24 cellular contexts compared by ENCODE assay signal in the genomic region with DNA sequence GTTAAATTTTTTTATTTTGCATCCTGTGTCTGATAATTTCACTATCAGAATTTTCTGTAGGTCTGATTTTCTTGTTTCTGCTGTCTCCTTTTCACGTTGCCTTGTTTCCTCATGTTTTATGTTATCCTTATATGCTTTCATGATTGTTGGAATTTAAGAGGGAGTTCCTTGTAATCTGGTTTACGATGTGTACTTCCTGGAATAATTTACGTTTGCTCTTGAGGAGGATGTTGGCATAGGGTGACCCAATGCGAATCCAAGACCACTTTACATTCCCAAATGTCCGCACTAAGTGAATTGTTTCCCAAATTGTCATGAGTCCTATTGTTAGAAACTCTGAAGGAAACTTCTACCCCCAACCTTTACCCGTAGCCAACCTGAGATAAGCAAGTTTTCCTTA.
"Had no signal": no experiment of that assay in that cellular context is flagged by ENCODE, and none has a peak within 500 bp of the region (broad histone marks: within the 10 kb centered on the region; RNA-seq: fewer than 3 reads in every experiment).

No MANE protein-coding gene starts in this region.

- H3K27ac ChIP-seq: HL-60, KMS-11, RWPE1 had no signal

- H3K36me3 Mint-ChIP-seq: IgD-negative memory B cell had no signal

- H3K4me3 ChIP-seq: K562 had no signal

- H3K4me3 Mint-ChIP-seq: IgD-negative memory B cell had no signal

- H3K9me2 ChIP-seq: SK-N-SH had no signal

- H3K27me3 Mint-ChIP-seq: IgD-negative memory B cell had no signal

- DNase-seq: Kasumi-1, MV-4-11, NCI-H1048, NCI-H1105, NCI-H1417, NCI-H1436 treated with DMSO at 0.1 percent for 48 hours, NCI-H1694, NCI-H1930, NCI-H2081, NCI-H2107, NCI-H2227 treated with DMSO at 0.1 percent for 48 hours, NCI-H446, NCI-H510A, NCI-H524 treated with DMSO at 0.1 percent for 48 hours, NCI-H69, NCI-H774, SHP77, SK-N-SH had no signal

- H3K27ac Mint-ChIP-seq: IgD-negative memory B cell had no signal

- H3K4me1 Mint-ChIP-seq: IgD-negative memory B cell had no signal

- H3K4me2 ChIP-seq: KMS-11, SK-N-SH had no signal

- ATAC-seq: K562, Panc1 had no signal

- H3K9ac ChIP-seq: KMS-11, SK-N-SH had no signal
